1 cellular context compared by ENCODE assay signal in the genomic region with DNA sequence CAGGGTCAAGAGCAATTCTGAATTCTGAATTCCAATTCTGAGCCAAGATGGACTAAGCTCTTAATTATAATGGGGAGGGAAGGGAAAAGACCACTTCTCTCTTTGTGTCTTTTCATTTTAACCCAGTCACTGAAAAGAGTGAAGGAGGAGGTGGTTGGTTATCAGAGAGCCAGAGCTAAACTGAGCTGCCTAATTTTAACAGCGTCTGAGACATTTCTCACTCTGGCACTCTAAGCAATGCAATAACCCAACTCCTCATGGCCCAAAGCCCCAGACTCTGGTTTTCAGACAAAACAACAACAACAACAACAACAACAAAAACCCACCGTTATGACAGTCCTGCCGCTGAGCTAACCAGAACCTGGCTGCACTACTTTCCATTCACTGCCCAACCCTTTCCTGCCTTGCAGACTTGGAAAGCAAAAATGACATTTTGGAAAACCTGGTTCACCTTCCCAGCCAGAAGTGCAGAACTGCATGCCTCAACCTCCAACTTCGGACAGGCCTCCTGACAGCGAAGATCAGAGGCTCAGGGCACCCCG.
A peak's percentile ranks its signal among the peaks of the same experiment; 100 is the strongest.
TF ChIP-seq lines count a peak whose summit lies in the region.

No MANE protein-coding gene starts in this region.

TF ChIP-seq in HepG2, 621 proteins besides CTCF, POLR2A, EP300 and RAD21:
- 0 out of 2 replicates have a peak, but pooled peaks have one; percentile 16 for TF ChIP-seq ZNF501 (CRISPR knock-in tag; IDR thresholded peaks at IDR 0.05)
- TF ChIP-seq ZNF337 (CRISPR knock-in tag; IDR thresholded peaks at IDR 0.05; ENCODE audit: borderline replicate concordance, low read depth), result peak; percentile 48; the same call in 1 of the 2 replicates
- TF ChIP-seq, protein P1, sequence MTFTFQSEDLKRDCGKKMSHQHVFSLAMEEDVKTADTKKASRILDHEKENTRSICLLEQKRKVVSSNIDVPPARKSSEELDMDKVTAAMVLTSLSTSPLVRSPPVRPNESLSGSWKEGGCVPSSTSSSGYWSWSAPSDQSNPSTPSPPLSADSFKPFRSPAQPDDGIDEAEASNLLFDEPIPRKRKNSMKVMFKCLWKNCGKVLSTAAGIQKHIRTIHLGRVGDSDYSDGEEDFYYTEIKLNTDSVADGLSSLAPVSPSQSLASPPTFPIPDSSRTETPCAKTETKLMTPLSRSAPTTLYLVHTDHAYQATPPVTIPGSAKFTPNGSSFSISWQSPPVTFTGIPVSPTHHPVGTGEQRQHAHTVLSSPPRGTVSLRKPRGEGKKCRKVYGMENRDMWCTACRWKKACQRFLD (CRISPR knock-in tag; IDR thresholded peaks at IDR 0.05; ENCODE audit: borderline replicate concordance), result no peak; the same call in 1 of the 2 replicates
- TF ChIP-seq, protein P2, sequence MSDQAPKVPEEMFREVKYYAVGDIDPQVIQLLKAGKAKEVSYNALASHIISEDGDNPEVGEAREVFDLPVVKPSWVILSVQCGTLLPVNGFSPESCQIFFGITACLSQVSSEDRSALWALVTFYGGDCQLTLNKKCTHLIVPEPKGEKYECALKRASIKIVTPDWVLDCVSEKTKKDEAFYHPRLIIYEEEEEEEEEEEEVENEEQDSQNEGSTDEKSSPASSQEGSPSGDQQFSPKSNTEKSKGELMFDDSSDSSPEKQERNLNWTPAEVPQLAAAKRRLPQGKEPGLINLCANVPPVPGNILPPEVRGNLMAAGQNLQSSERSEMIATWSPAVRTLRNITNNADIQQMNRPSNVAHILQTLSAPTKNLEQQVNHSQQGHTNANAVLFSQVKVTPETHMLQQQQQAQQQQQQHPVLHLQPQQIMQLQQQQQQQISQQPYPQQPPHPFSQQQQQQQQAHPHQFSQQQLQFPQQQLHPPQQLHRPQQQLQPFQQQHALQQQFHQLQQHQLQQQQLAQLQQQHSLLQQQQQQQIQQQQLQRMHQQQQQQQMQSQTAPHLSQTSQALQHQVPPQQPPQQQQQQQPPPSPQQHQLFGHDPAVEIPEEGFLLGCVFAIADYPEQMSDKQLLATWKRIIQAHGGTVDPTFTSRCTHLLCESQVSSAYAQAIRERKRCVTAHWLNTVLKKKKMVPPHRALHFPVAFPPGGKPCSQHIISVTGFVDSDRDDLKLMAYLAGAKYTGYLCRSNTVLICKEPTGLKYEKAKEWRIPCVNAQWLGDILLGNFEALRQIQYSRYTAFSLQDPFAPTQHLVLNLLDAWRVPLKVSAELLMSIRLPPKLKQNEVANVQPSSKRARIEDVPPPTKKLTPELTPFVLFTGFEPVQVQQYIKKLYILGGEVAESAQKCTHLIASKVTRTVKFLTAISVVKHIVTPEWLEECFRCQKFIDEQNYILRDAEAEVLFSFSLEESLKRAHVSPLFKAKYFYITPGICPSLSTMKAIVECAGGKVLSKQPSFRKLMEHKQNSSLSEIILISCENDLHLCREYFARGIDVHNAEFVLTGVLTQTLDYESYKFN (CRISPR knock-in tag; conservative IDR thresholded peaks at IDR 0.05), result 0 out of 2 replicates have a peak, but pooled peaks have one; percentile 9
- TF ChIP-seq, protein P3, sequence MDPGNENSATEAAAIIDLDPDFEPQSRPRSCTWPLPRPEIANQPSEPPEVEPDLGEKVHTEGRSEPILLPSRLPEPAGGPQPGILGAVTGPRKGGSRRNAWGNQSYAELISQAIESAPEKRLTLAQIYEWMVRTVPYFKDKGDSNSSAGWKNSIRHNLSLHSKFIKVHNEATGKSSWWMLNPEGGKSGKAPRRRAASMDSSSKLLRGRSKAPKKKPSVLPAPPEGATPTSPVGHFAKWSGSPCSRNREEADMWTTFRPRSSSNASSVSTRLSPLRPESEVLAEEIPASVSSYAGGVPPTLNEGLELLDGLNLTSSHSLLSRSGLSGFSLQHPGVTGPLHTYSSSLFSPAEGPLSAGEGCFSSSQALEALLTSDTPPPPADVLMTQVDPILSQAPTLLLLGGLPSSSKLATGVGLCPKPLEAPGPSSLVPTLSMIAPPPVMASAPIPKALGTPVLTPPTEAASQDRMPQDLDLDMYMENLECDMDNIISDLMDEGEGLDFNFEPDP (CRISPR knock-in tag; conservative IDR thresholded peaks at IDR 0.05), result 0 out of 2 replicates have a peak, but pooled peaks have one; percentile 7
- no peak for TF ChIP-seq EEA1 (CRISPR knock-in tag; IDR thresholded peaks at IDR 0.05; ENCODE audit: borderline replicate concordance)
- 0 out of 2 replicates have a peak, but pooled peaks have one; percentile 34 for TF ChIP-seq FOXP1 (IDR thresholded peaks at IDR 0.05)
- no peak for TF ChIP-seq FOXP1 (CRISPR knock-in tag; IDR thresholded peaks at IDR 0.05)
- peak; percentile 87 for TF ChIP-seq ZMYM3 (CRISPR knock-in tag; IDR thresholded peaks at IDR 0.05)
- 0 out of 2 replicates have a peak, but pooled peaks have one; percentile 27 for TF ChIP-seq ZMYM2 (CRISPR knock-in tag; IDR thresholded peaks at IDR 0.05)
